ENCODE assay signal across 11 cellular contexts in genomic region chr13:27446986-27447583, GRCh38. TPM values are rescaled to one million over a fixed set of nuclear protein-coding genes. Genes with fewer than 3 reads are reported as not detected.
DNase-seq lines count a peak whose midpoint lies in the region; ATAC-seq and TF ChIP-seq lines count a peak whose summit lies in the region.
"Had no signal": no experiment of that assay in that cellular context is flagged by ENCODE, and none has a peak within 500 bp of the region (broad histone marks: within the 10 kb centered on the region; RNA-seq: fewer than 3 reads in every experiment).

No MANE protein-coding gene starts in this region.

- H3K4me1 Mint-ChIP-seq in stimulated activated naive CD8-positive, alpha-beta T cell treated with anti-CD3 and anti-CD28 coated beads, Interleukin-15, Interleukin-2, amounts not matched to agents 100 ng/mL and 50 ng/mL, for 24 hours (ENCODE audit: low read depth) = peaks cover 65% of the 10 kb centered on the region
- H3K4me1 Mint-ChIP-seq in endothelial cell (ENCODE audit: unreplicated experiment) = peaks cover 51% of the 10 kb centered on the region

- CTCF ChIA-PET in OCI-LY7 (lab: Charles Lee; ENCODE audit: unreplicated experiment) = no interaction called here

- H3K36me3 ChIP-seq in OCI-LY7 (ENCODE audit: insufficient read depth, low read length) (peaks cover 16% of the 10 kb centered on the region; the same call in 1 of the 2 replicates), suprapubic skin (no peaks in the 10 kb centered on the region)
- H3K36me3 ChIP-seq: BE2C, prostate gland had no signal

- no peak for ATAC-seq in stimulated activated naive CD8-positive, alpha-beta T cell treated with anti-CD3 and anti-CD28 coated beads, Interleukin-15, Interleukin-2, amounts not matched to agents 100 U/mL and 50 U/mL, for 24 hours
- ATAC-seq in GM21360 (IDR thresholded peaks at IDR 0.05; ENCODE audit: unreplicated experiment) = no peak
- ATAC-seq in HG03469 (IDR thresholded peaks at IDR 0.05; ENCODE audit: unreplicated experiment) = no peak

- no peaks in the 10 kb centered on the region for H3K9me3 ChIP-seq in OCI-LY7 (ENCODE audit: low read length)
- H3K9me3 ChIP-seq in suprapubic skin = no peaks in the 10 kb centered on the region
- H3K9me3 ChIP-seq: BE2C, esophagus muscularis mucosa, prostate gland had no signal

- H3K27ac ChIP-seq in OCI-LY7 (ENCODE audit: low read depth, low read length, poor library complexity, severe bottlenecking) (peak overlapping the region; percentile 78), suprapubic skin (no peak overlapping the region)
- H3K27ac ChIP-seq: esophagus muscularis mucosa, prostate gland had no signal

- no peaks in the 10 kb centered on the region for H3K9me3 Mint-ChIP-seq in stimulated activated naive CD8-positive, alpha-beta T cell treated with anti-CD3 and anti-CD28 coated beads, Interleukin-15, Interleukin-2, amounts not matched to agents 100 ng/mL and 50 ng/mL, for 24 hours
- H3K9me3 Mint-ChIP-seq in endothelial cell (ENCODE audit: unreplicated experiment) = no peaks in the 10 kb centered on the region

- H2AFZ ChIP-seq in OCI-LY7 (ENCODE audit: low read length) = peak overlapping the region; percentile 37; the same call in 1 of the 2 replicates

- intact Hi-C loops in OCI-LY7 (cut with micrococcal nuclease; ENCODE audit: unreplicated experiment) = loop anchor here (2.0 kb wide), 1 partner anchor 188 kb away; no protein-coding TSS in a partner anchor

- no peak for TF ChIP-seq CTCF in OCI-LY7 (conservative IDR thresholded peaks at IDR 0.05; ENCODE audit: low read length)
- TF ChIP-seq CTCF in endothelial cell (IDR thresholded peaks at IDR 0.05; ENCODE audit: unreplicated experiment) = no peak
- TF ChIP-seq CTCF in suprapubic skin (IDR thresholded peaks at IDR 0.05) = no peak

- BruUV-seq in OCI-LY7 (replicated peaks; lab: Mats Ljungman, UMichigan) = no TSS peak

- peak overlapping the region; percentile 59 for H3K4me3 ChIP-seq in OCI-LY7 (ENCODE audit: low read depth, low read length, poor library complexity, severe bottlenecking)
- H3K4me3 ChIP-seq in suprapubic skin = no peak overlapping the region
- H3K4me3 ChIP-seq: esophagus muscularis mucosa, prostate gland had no signal

- peaks cover 51% of the 10 kb centered on the region for H3K79me2 ChIP-seq in OCI-LY7 (ENCODE audit: insufficient read depth, low read depth, low read length)

- 65% methylated on average over 7 of the region's 7 CpGs for WGBS in suprapubic skin

- TF ChIP-seq EP300 in suprapubic skin (IDR thresholded peaks at IDR 0.05) = no peak

- POLR2A ChIA-PET in OCI-LY7 (lab: Charles Lee) = interaction anchor here (0.6 to 3.2 kb wide), 8 partner anchors 8 to 669 kb away, joined by 3 to 38 read pairs (median 4); partner anchors contain the start of gene GTF3A

- no peaks in the 10 kb centered on the region for H4K20me1 ChIP-seq in OCI-LY7 (ENCODE audit: insufficient read depth, low read length)

- no peak for TF ChIP-seq POLR2A in suprapubic skin (IDR thresholded peaks at IDR 0.05)

- H3K36me3 Mint-ChIP-seq in stimulated activated naive CD8-positive, alpha-beta T cell treated with anti-CD3 and anti-CD28 coated beads, Interleukin-15, Interleukin-2, amounts not matched to agents 100 ng/mL and 50 ng/mL, for 24 hours (ENCODE audit: low read depth) = peaks cover 11% of the 10 kb centered on the region
- H3K36me3 Mint-ChIP-seq in endothelial cell (ENCODE audit: low read depth, unreplicated experiment) = peaks cover 6% of the 10 kb centered on the region

- no peak for DNase-seq in stimulated activated naive CD8-positive, alpha-beta T cell treated with anti-CD3 and anti-CD28 coated beads, Interleukin-15, Interleukin-2, amounts not matched to agents 100 U/mL and 50 U/mL, for 24 hours
- peak; percentile 79 for DNase-seq in OCI-LY7 (ENCODE audit: low spot score)
- DNase-seq in endothelial cell (ENCODE audit: low spot score) = no peak
- no peak for DNase-seq in suprapubic skin (ENCODE audit: low spot score in 2 of 2)
- DNase-seq in stimulated activated CD4-positive, alpha-beta T cell treated with anti-CD3 and anti-CD28 coated beads, Interleukin-15, amount 100 ng/mL, for 24 hours = no peak
- DNase-seq: BE2C had no signal

- H3K4me2 ChIP-seq in OCI-LY7 (ENCODE audit: low read length) = peak overlapping the region; percentile 79

- H3K27ac Mint-ChIP-seq in stimulated activated naive CD8-positive, alpha-beta T cell treated with anti-CD3 and anti-CD28 coated beads, Interleukin-15, Interleukin-2, amounts not matched to agents 100 ng/mL and 50 ng/mL, for 24 hours = peak overlapping the region; percentile 73
- peak overlapping the region; percentile 96 for H3K27ac Mint-ChIP-seq in endothelial cell (ENCODE audit: unreplicated experiment)

- no peaks in the 10 kb centered on the region for H3K9me2 ChIP-seq in OCI-LY7 (ENCODE audit: insufficient read depth, low read length)

- peak overlapping the region; percentile 70 for H3K4me3 Mint-ChIP-seq in stimulated activated naive CD8-positive, alpha-beta T cell treated with anti-CD3 and anti-CD28 coated beads, Interleukin-15, Interleukin-2, amounts not matched to agents 100 ng/mL and 50 ng/mL, for 24 hours
- H3K4me3 Mint-ChIP-seq in endothelial cell (ENCODE audit: unreplicated experiment) = peak overlapping the region; percentile 59

- no peaks in the 10 kb centered on the region for H3K27me3 ChIP-seq in suprapubic skin
- H3K27me3 ChIP-seq: esophagus muscularis mucosa had no signal

- peaks cover 47% of the 10 kb centered on the region for H3K4me1 ChIP-seq in OCI-LY7 (ENCODE audit: insufficient read depth, low read length, poor library complexity, severe bottlenecking)
- peaks cover 45% of the 10 kb centered on the region for H3K4me1 ChIP-seq in suprapubic skin
- H3K4me1 ChIP-seq: BE2C, prostate gland had no signal

- H3K27me3 Mint-ChIP-seq in stimulated activated naive CD8-positive, alpha-beta T cell treated with anti-CD3 and anti-CD28 coated beads, Interleukin-15, Interleukin-2, amounts not matched to agents 100 ng/mL and 50 ng/mL, for 24 hours = no peaks in the 10 kb centered on the region
- peaks cover 2% of the 10 kb centered on the region for H3K27me3 Mint-ChIP-seq in endothelial cell (ENCODE audit: unreplicated experiment)

RNA-seq across cellular contexts. Expression of gene MTIF3, which starts 3.3 kb away (rescaled TPM):
- total RNA-seq in OCI-LY7 (2014; rRNA removed; shearing (Covaris generic)) = 37.9 and 56.3 TPM in 2 replicates
- total RNA-seq in OCI-LY7 (2022) (42.9 and 51.2 TPM in 2 replicates), endothelial cell (ENCODE audit: unreplicated experiment) (51.2 TPM), suprapubic skin (10 to 100 TPM; 42.1 to 66.9 (median 48.0) TPM)

RNA-seq across cellular contexts. Expression of gene GTF3A, which starts 22.7 kb away (rescaled TPM):
- total RNA-seq in OCI-LY7 (2014; rRNA removed; shearing (Covaris generic)) = 220 and 251 TPM in 2 replicates
- total RNA-seq in OCI-LY7 (2022) = 242 and 245 TPM in 2 replicates
- 73.6 TPM for total RNA-seq in endothelial cell (ENCODE audit: unreplicated experiment)
- 10 to 100 TPM; 82.5 to 93.1 (median 89.2) TPM for total RNA-seq in suprapubic skin
